Comparison of ENCODE assay signal across 9 cellular contexts in genomic region chr3:142366434-142366833, GRCh38.
DNase-seq lines count a peak whose midpoint lies in the region; ATAC-seq and TF ChIP-seq lines count a peak whose summit lies in the region.
"Had no signal": no experiment of that assay in that cellular context is flagged by ENCODE, and none has a peak within 500 bp of the region (broad histone marks: within the 10 kb centered on the region; RNA-seq: fewer than 3 reads in every experiment).

No MANE protein-coding gene starts in this region.

- peak; percentile 34 for TF ChIP-seq CTCF in astrocyte of the spinal cord (IDR thresholded peaks at IDR 0.05; ENCODE audit: low read depth, low read length)
- peak; percentile 45 for TF ChIP-seq CTCF in neural crest cell (conservative IDR thresholded peaks at IDR 0.05)
- TF ChIP-seq CTCF in CD8-positive, alpha-beta T cell (IDR thresholded peaks at IDR 0.05), result no peak

- no peaks in the 10 kb centered on the region for H3K27me3 ChIP-seq in GM23248 (replicated peaks; ENCODE audit: insufficient read depth)
- no peaks in the 10 kb centered on the region for H3K27me3 ChIP-seq in CD8-positive, alpha-beta T cell (ENCODE audit: insufficient read depth, low read length)
- H3K27me3 ChIP-seq: pancreas had no signal

- no peak overlapping the region for H3K27ac ChIP-seq in GM23248
- H3K27ac ChIP-seq in CD8-positive, alpha-beta T cell (ENCODE audit: low read depth, low read length), result no peak overlapping the region
- H3K27ac ChIP-seq: pancreas had no signal

- H3K9me3 Mint-ChIP-seq in neural crest cell, result no peaks in the 10 kb centered on the region
- no peaks in the 10 kb centered on the region for H3K9me3 Mint-ChIP-seq in CD8-positive, alpha-beta T cell

- H3K36me3 ChIP-seq in GM23248 (ENCODE audit: low read depth), result peaks cover 46% of the 10 kb centered on the region
- peaks cover 33% of the 10 kb centered on the region for H3K36me3 ChIP-seq in CD8-positive, alpha-beta T cell (ENCODE audit: insufficient read depth, low read length)

- H3K4me1 Mint-ChIP-seq in neural crest cell, result no peaks in the 10 kb centered on the region
- no peaks in the 10 kb centered on the region for H3K4me1 Mint-ChIP-seq in CD8-positive, alpha-beta T cell (ENCODE audit: low read depth)

- H3K4me3 ChIP-seq in astrocyte of the spinal cord (ENCODE audit: low read depth, low read length) (no peak overlapping the region), GM23248 (no peak overlapping the region)
- no peak overlapping the region for H3K4me3 ChIP-seq in CD8-positive, alpha-beta T cell (ENCODE audit: low read depth, low read length)
- H3K4me3 ChIP-seq: pancreas had no signal

- H3F3A ChIP-seq in GM23248 (ENCODE audit: insufficient read depth), result no peaks in the 10 kb centered on the region

- no peaks in the 10 kb centered on the region for H3K4me1 ChIP-seq in GM23248 (ENCODE audit: insufficient read depth)
- H3K4me1 ChIP-seq in CD8-positive, alpha-beta T cell (ENCODE audit: insufficient read depth, low read length), result no peaks in the 10 kb centered on the region

- DNase-seq in SIG-M5 treated with dmso at 0.1 percent for 504 hours (lab: John Stamatoyannopoulos, UW; ENCODE audit: unreplicated experiment) (peak; percentile 36), SIG-M5 (lab: John Stamatoyannopoulos, UW) (no peak), NCI-H1694 (lab: John Stamatoyannopoulos, UW) (peak; percentile 54), astrocyte of the spinal cord (ENCODE audit: low read depth, low spot score) (no peak), neural crest cell (ENCODE audit: low read depth, low spot score) (no peak), GM23248 (no peak)
- DNase-seq in CD8-positive, alpha-beta T cell, result no peak
- no peak for DNase-seq in activated T-cell treated with anti-CD3 and anti-CD28 coated beads, Interleukin-2, amount 50 U/mL, for 48 hours
- DNase-seq: pancreas had no signal

- 41 to 65% methylated on average over 1 of the region's 1 CpG for WGBS in GM23248 (ENCODE audit: low coverage in 1 of 2, low lambda C conversion rate in 2 of 2, missing lambda C conversion rate in 2 of 2), 2 experiments

- H4K20me1 ChIP-seq in GM23248 (ENCODE audit: insufficient read depth), result no peaks in the 10 kb centered on the region

- H3K27me3 Mint-ChIP-seq in neural crest cell (ENCODE audit: low read depth), result no peaks in the 10 kb centered on the region
- no peaks in the 10 kb centered on the region for H3K27me3 Mint-ChIP-seq in CD8-positive, alpha-beta T cell (ENCODE audit: low read depth)

- in situ Hi-C loops in astrocyte of the spinal cord (cut with HindIII; ENCODE audit: low sequenced_read_pairs) (no loop called here), GM23248 (cut with MboI) (no loop called here)

- no peak overlapping the region for H2AFZ ChIP-seq in GM23248

- CTCF ChIA-PET in CD8-positive, alpha-beta T cell (lab: Charles Lee), result no interaction called here

- ATAC-seq in CD8-positive, alpha-beta T cell, result no peak
- ATAC-seq: pancreas had no signal

- no peak overlapping the region for H3K9ac ChIP-seq in GM23248

- peaks cover 2% of the 10 kb centered on the region for H3K36me3 Mint-ChIP-seq in neural crest cell (ENCODE audit: low read depth)
- peaks cover 54% of the 10 kb centered on the region for H3K36me3 Mint-ChIP-seq in CD8-positive, alpha-beta T cell

- POLR2A ChIA-PET in CD8-positive, alpha-beta T cell (lab: Charles Lee), result no interaction called here

- H3K9me3 ChIP-seq in GM23248 (ENCODE audit: low read depth), result no peaks in the 10 kb centered on the region
- H3K9me3 ChIP-seq in CD8-positive, alpha-beta T cell (ENCODE audit: low read length), result no peaks in the 10 kb centered on the region
- H3K9me3 ChIP-seq: pancreas had no signal

- intact Hi-C loops in CD8-positive, alpha-beta T cell (cut with DNase I, micrococcal nuclease), result no loop called here

- no peak overlapping the region for H3K4me3 Mint-ChIP-seq in neural crest cell
- no peak overlapping the region for H3K4me3 Mint-ChIP-seq in CD8-positive, alpha-beta T cell

- H3K9me2 ChIP-seq in GM23248 (ENCODE audit: insufficient read depth), result no peaks in the 10 kb centered on the region

- H3K4me2 ChIP-seq in GM23248 (ENCODE audit: unreplicated experiment), result no peak overlapping the region

- H3K79me2 ChIP-seq in GM23248 (ENCODE audit: insufficient read depth), result no peaks in the 10 kb centered on the region

- H3K27ac Mint-ChIP-seq in neural crest cell (ENCODE audit: unreplicated experiment), result no peak overlapping the region
- H3K27ac Mint-ChIP-seq in CD8-positive, alpha-beta T cell, result no peak overlapping the region

Comparison
In these comparisons a context has a peak if more than half of its experiments do, and no peak if none do; other contexts are left out.
1. DNase-seq: peak in SIG-M5 treated with dmso at 0.1 percent for 504 hours (single experiment) and NCI-H1694 (single experiment); none in SIG-M5 (single experiment), astrocyte of the spinal cord (single experiment), neural crest cell (single experiment), GM23248 (single experiment), CD8-positive, alpha-beta T cell (0 of 7) and activated T-cell treated with anti-CD3 and anti-CD28 coated beads, Interleukin-2, amount 50 U/mL, for 48 hours (0 of 2).